1 cellular context compared by ENCODE assay signal in genomic region chr15:67884514-67885225, GRCh38.
TF ChIP-seq lines count a peak whose summit lies in the region.

No MANE protein-coding gene starts in this region.

TF ChIP-seq in HepG2, 621 proteins besides CTCF, POLR2A, EP300 and RAD21 (continued from another document and continues in another):
- TF ChIP-seq HMGXB4 (CRISPR knock-in tag; IDR thresholded peaks at IDR 0.05; ENCODE audit: borderline replicate concordance in 1 of 2, low read depth in 1 of 2) = peak; percentile 49 to 73; a peak in 2 of 4 replicates
- TF ChIP-seq TCF7 (IDR thresholded peaks at IDR 0.05; ENCODE audit: low read depth) = peak; percentile 44; the same call in 1 of the 2 replicates
- 0 out of 2 replicates have a peak, but pooled peaks have one; percentile 55 for TF ChIP-seq ZNF816 (CRISPR knock-in tag; IDR thresholded peaks at IDR 0.05; ENCODE audit: borderline replicate concordance)
- TF ChIP-seq ZBTB34 (CRISPR knock-in tag; IDR thresholded peaks at IDR 0.05) = peak; percentile 75
- peak; percentile 66; the same call in 1 of the 2 replicates for TF ChIP-seq ZNF274 (CRISPR knock-in tag; IDR thresholded peaks at IDR 0.05)
- TF ChIP-seq POLR2G (IDR thresholded peaks at IDR 0.05; ENCODE audit: low read depth, low read length) = peak; percentile 75
- TF ChIP-seq ZNF407 (CRISPR knock-in tag; IDR thresholded peaks at IDR 0.05; ENCODE audit: not compliant biosample characterization) = peak; percentile 66
- TF ChIP-seq ZNF121 (CRISPR knock-in tag; IDR thresholded peaks at IDR 0.05) = peak; percentile 67
- peak; percentile 91 for TF ChIP-seq TARDBP (CRISPR knock-in tag; IDR thresholded peaks at IDR 0.05)
- TF ChIP-seq ZNF737 (CRISPR knock-in tag; IDR thresholded peaks at IDR 0.05; ENCODE audit: borderline replicate concordance) = no peak
- TF ChIP-seq SOX13 (IDR thresholded peaks at IDR 0.05) = no peak
- peak in 1 of 2 experiments; percentile 82; a peak in 2 of 4 replicates for TF ChIP-seq SOX13 (CRISPR knock-in tag; conservative IDR thresholded peaks at IDR 0.05 in 1 of 2, IDR thresholded peaks at IDR 0.05 in 1 of 2)
- TF ChIP-seq PTBP1 (IDR thresholded peaks at IDR 0.05; ENCODE audit: low read depth, low read length, poor library complexity, severe bottlenecking) = peak; percentile 84
- peak; percentile 72 for TF ChIP-seq HDAC2 (CRISPR knock-in tag; IDR thresholded peaks at IDR 0.05)
- TF ChIP-seq GFI1 (CRISPR knock-in tag; IDR thresholded peaks at IDR 0.05; ENCODE audit: borderline replicate concordance) = peak; percentile 82; the same call in 1 of the 2 replicates
- peak; percentile 76; the same call in 1 of the 2 replicates for TF ChIP-seq ZNF512 (CRISPR knock-in tag; IDR thresholded peaks at IDR 0.05)
- peak; percentile 32; the same call in 1 of the 2 replicates for TF ChIP-seq ELF1 (CRISPR knock-in tag; IDR thresholded peaks at IDR 0.05)
- peak; percentile 67 for TF ChIP-seq ETV6 (CRISPR knock-in tag; conservative IDR thresholded peaks at IDR 0.05)
- TF ChIP-seq CENPT (CRISPR knock-in tag; IDR thresholded peaks at IDR 0.05; ENCODE audit: low read depth) = no peak
- peak; percentile 74; the same call in 1 of the 2 replicates for TF ChIP-seq ZNF546 (CRISPR knock-in tag; conservative IDR thresholded peaks at IDR 0.05)
- TF ChIP-seq TFE3 (CRISPR knock-in tag; IDR thresholded peaks at IDR 0.05) = peak; percentile 46; the same call in 1 of the 2 replicates
- TF ChIP-seq ZNF556 (CRISPR knock-in tag; IDR thresholded peaks at IDR 0.05; ENCODE audit: borderline replicate concordance) = peak; percentile 83
- peak; percentile 74; the same call in 1 of the 2 replicates for TF ChIP-seq ZNF770 (CRISPR knock-in tag; IDR thresholded peaks at IDR 0.05)
- peak; percentile 77; the same call in 1 of the 2 replicates for TF ChIP-seq DPF2 (CRISPR knock-in tag; IDR thresholded peaks at IDR 0.05; ENCODE audit: borderline replicate concordance, low read depth)
- TF ChIP-seq DMTF1 (CRISPR knock-in tag; IDR thresholded peaks at IDR 0.05) = no peak
- TF ChIP-seq NFIC (IDR thresholded peaks at IDR 0.05; ENCODE audit: low read length) = peak; percentile 93
- TF ChIP-seq PAWR (CRISPR knock-in tag; IDR thresholded peaks at IDR 0.05; ENCODE audit: borderline replicate concordance) = no peak
- TF ChIP-seq U2AF2 (IDR thresholded peaks at IDR 0.05; ENCODE audit: low read depth, low read length) = no peak
- peak; percentile 71; the same call in 1 of the 2 replicates for TF ChIP-seq ZNF670 (CRISPR knock-in tag; IDR thresholded peaks at IDR 0.05; ENCODE audit: borderline replicate concordance)
- 0 out of 2 replicates have a peak, but pooled peaks have one; percentile 26 for TF ChIP-seq BHLHE40 (IDR thresholded peaks at IDR 0.05; ENCODE audit: low read length)
- TF ChIP-seq TOPORS (CRISPR knock-in tag; IDR thresholded peaks at IDR 0.05) = peak; percentile 89
- 0 out of 2 replicates have a peak, but pooled peaks have one; percentile 63 for TF ChIP-seq ZNF878 (CRISPR knock-in tag; IDR thresholded peaks at IDR 0.05)
